Comparison of ENCODE assay signal across 26 cellular contexts in the genomic region with DNA sequence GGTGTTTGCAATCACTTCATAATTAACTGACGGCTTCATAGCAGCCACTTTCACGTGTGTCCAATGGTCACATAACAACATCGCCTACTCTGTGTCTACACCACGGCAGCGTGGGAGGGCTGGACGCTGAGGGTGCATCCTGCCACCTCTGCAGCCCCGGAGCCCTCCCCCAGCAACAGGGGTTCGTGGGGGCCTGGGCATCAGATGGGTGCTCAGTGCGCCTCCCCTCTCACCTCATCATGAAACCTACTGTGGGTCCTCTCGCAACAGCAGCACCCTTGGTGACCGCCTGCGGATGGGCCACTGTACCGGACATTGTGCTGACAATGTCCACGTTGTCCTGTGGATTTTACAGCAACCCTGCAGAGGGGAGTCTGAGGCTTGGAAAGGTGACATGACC.
"Had no signal": no experiment of that assay in that cellular context is flagged by ENCODE, and none has a peak within 500 bp of the region (broad histone marks: within the 10 kb centered on the region; RNA-seq: fewer than 3 reads in every experiment).

No MANE protein-coding gene starts in this region.

- H3K4me3 ChIP-seq: ascending aorta, breast epithelium, esophagus muscularis mucosa, gastrocnemius medialis had no signal

- H3K27ac ChIP-seq: ascending aorta, breast epithelium, esophagus muscularis mucosa, foreskin keratinocyte, gastrocnemius medialis had no signal

- DNase-seq: activated CD4-positive, alpha-beta memory T cell treated with anti-CD3 and anti-CD28 coated beads for 36 hours; activated CD4-positive, alpha-beta T cell treated with anti-CD3 and anti-CD28 coated beads for 36 hours; activated CD4-positive, alpha-beta T cell treated with anti-CD3 and anti-CD28 coated beads, Interleukin-2, amount 10 ng/mL, durations not matched to agents 24 days and 14 days; activated CD4-positive, CD25-positive, alpha-beta regulatory T cell; activated CD4-positive, CD25-positive, alpha-beta regulatory T cell treated with anti-CD3 and anti-CD28 coated beads, Interleukin-2, amount 50 U/mL, for 72 hours; activated CD8-positive, alpha-beta memory T cell treated with anti-CD3 and anti-CD28 coated beads, Interleukin-2, amount 10 ng/mL, durations not matched to agents 7 days and 5 days; activated CD8-positive, alpha-beta memory T cell treated with anti-CD3 and anti-CD28 coated beads, Interleukin-2, amount 50 U/mL, for 4 hours; activated CD8-positive, alpha-beta T cell treated with anti-CD3 and anti-CD28 coated beads, Interleukin-2, amount 10 ng/mL, durations not matched to agents 7 days and 5 days; activated effector memory CD4-positive, alpha-beta T cell treated with anti-CD3 and anti-CD28 coated beads, Interleukin-2, amount 50 U/mL, for 16 hours; activated naive CD4-positive, alpha-beta T cell treated with anti-CD3 and anti-CD28 coated beads for 36 hours; activated naive CD8-positive, alpha-beta T cell treated with anti-CD3 and anti-CD28 coated beads, Interleukin-2, amount 10 ng/mL, durations not matched to agents 7 days and 5 days; activated T-cell treated with anti-CD3 and anti-CD28 coated beads, Interleukin-2, amount 50 U/mL, for 1 hour; activated T-cell treated with anti-CD3 and anti-CD28 coated beads, Interleukin-2, amount 50 U/mL, for 48 hours; caudate nucleus; cortex of kidney; dermis blood vessel endothelial cell; effector CD4-positive, alpha-beta T cell; effector memory CD8-positive, alpha-beta T cell; erythroblast; foreskin keratinocyte; gastrocnemius medialis; T-helper 2 cell had no signal

- H3K27me3 ChIP-seq: ascending aorta, foreskin keratinocyte had no signal

- H3K4me1 ChIP-seq: ascending aorta, breast epithelium, esophagus muscularis mucosa, foreskin keratinocyte, gastrocnemius medialis had no signal

- FAIRE-seq: colon had no signal

- H3K36me3 ChIP-seq: ascending aorta, breast epithelium, esophagus muscularis mucosa, gastrocnemius medialis had no signal

- H3K9me3 ChIP-seq: ascending aorta, breast epithelium, esophagus muscularis mucosa, gastrocnemius medialis had no signal
